In the genomic region with DNA sequence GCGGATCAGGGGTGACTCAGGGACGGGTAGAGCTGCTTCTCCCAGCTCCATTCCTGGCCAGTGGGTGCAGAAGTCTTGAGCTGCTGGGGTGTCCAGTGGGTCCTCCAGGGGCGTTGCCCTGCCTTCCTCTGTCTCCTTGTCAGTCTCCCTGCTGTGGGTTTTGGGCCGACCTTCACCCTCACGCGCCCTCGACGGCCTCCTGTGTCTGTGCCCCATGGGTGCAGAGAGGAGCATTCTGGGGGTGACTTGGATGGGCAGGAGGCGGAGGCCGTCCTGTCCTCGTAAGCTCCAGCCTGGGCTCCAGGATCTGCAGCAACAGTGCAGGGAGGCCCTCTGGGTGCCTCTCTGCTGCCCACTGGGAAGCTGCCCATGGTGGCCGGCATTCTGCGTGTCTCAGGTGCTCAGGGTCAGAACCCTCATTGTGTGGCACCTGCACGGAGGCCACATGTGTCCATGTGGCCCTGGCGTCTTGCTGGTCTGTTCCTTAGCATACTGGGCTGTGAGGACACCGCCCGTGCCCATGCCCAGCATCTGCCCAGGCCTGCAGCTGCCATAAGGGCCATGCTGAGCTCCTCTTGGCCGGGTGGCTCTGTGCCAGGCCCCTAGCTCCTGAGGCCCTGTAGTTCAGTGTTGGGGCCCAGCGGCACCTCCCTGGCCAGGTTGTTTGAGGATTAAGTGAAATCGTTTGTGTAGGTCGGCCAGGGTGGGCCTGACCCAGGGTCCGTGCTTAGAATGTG, we compare ENCODE assay signal across 22 cellular contexts.
DNase-seq lines count a peak whose midpoint lies in the region; ATAC-seq and TF ChIP-seq lines count a peak whose summit lies in the region.
"Had no signal": no experiment of that assay in that cellular context is flagged by ENCODE, and none has a peak within 500 bp of the region (broad histone marks: within the 10 kb centered on the region; RNA-seq: fewer than 3 reads in every experiment).

No MANE protein-coding gene starts in this region.

- peaks cover 86% of the 10 kb centered on the region for H4K20me1 ChIP-seq in DND-41 (ENCODE audit: insufficient read depth, low read length)

- no peak overlapping the region for H3K4me3 ChIP-seq in DND-41 (ENCODE audit: low read depth in 1 of 2, low read length in 2 of 2)
- H3K4me3 ChIP-seq: BLaER1, lower lobe of right lung, smooth muscle cell had no signal

- no peak for TF ChIP-seq CTCF in DND-41 (IDR thresholded peaks at IDR 0.05; ENCODE audit: borderline replicate concordance, extremely low read depth, low read length, poor library complexity, severe bottlenecking)
- no peak for TF ChIP-seq CTCF in RWPE1 (conservative IDR thresholded peaks at IDR 0.05; ENCODE audit: low read depth)

- H3K27me3 ChIP-seq in DND-41 (ENCODE audit: insufficient read depth, low read length, poor library complexity) = no peaks in the 10 kb centered on the region
- H3K27me3 ChIP-seq: BLaER1 had no signal

- DNase-seq in DND-41 (no peak), RWPE1 (ENCODE audit: low spot score) (no peak), medulla oblongata (ENCODE audit: extremely low spot score) (peak; percentile 18), pons (ENCODE audit: low spot score) (peak; percentile 23), T1000 (lab: John Stamatoyannopoulos, UW) (no peak), germinal center (ENCODE audit: low spot score) (no peak)
- no peak for DNase-seq in activated naive CD4-positive, alpha-beta T cell (lab: John Stamatoyannopoulos, UW)
- DNase-seq: ACHN; activated T-cell treated with anti-CD3 and anti-CD28 coated beads for 4 hours; cerebellar nuclear complex; DMS79 treated with DMSO at 0.1 percent for 48 hours; Kasumi-1; lower lobe of right lung; MV-4-11; NCI-H146; NCI-H446; occipital lobe; SK-N-SH; stimulated activated CD4-positive, alpha-beta T cell treated with anti-CD3 and anti-CD28 coated beads, Interleukin-2, amount 100 ng/mL, for 24 hours had no signal

- 0 out of 3 replicates have a peak, but pooled peaks have one; percentile 17 for ATAC-seq in DND-41 (ENCODE audit: insufficient read depth, low read depth)
- ATAC-seq in GM18909 (IDR thresholded peaks at IDR 0.05; ENCODE audit: poor library complexity, unreplicated experiment) = no peak
- ATAC-seq: lower lobe of right lung had no signal

- H3K27ac ChIP-seq in DND-41 (ENCODE audit: low read length) (no peak overlapping the region), RWPE1 (peak overlapping the region; percentile 43)
- H3K27ac ChIP-seq: BLaER1, lower lobe of right lung had no signal

- POLR2A ChIA-PET in RWPE1 (lab: Yijun Ruan, JAX; ENCODE audit: low non-redundant PET) = no interaction called here

- no peak overlapping the region for H3K4me2 ChIP-seq in DND-41 (ENCODE audit: insufficient read depth, low read length)
- H3K4me2 ChIP-seq: BLaER1, SK-N-SH, smooth muscle cell had no signal

- H3K9me3 ChIP-seq in DND-41 (ENCODE audit: insufficient read depth, low read length, severe bottlenecking) = no peaks in the 10 kb centered on the region
- H3K9me3 ChIP-seq: lower lobe of right lung, SK-N-SH had no signal

- CTCF ChIA-PET in RWPE1 (lab: Yijun Ruan, JAX) = interaction anchor here (1.2 kb wide), 1 partner anchor 25 kb away, joined by 3 read pairs; no protein-coding TSS in a partner anchor

- H3K4me1 ChIP-seq in DND-41 (ENCODE audit: insufficient read depth, low read length) = no peaks in the 10 kb centered on the region

- H3K79me2 ChIP-seq in DND-41 (ENCODE audit: insufficient read depth, low read length) = peaks cover 99% of the 10 kb centered on the region

- no peak overlapping the region for H3K9ac ChIP-seq in DND-41 (ENCODE audit: low read depth, low read length)
- H3K9ac ChIP-seq: BLaER1, SK-N-SH had no signal

- no peak overlapping the region for H2AFZ ChIP-seq in DND-41 (ENCODE audit: low read depth, low read length)

- H3K36me3 ChIP-seq in DND-41 (ENCODE audit: insufficient read depth, low read length) = peaks cover 71% of the 10 kb centered on the region

Comparison
In these comparisons a context has a peak if more than half of its experiments do, and no peak if none do; other contexts are left out.
1. DNase-seq: peak in medulla oblongata (single experiment) and pons (single experiment); none in DND-41 (single experiment), RWPE1 (single experiment), T1000 (single experiment), germinal center (single experiment) and activated naive CD4-positive, alpha-beta T cell (0 of 4).